20 cellular contexts compared by ENCODE assay signal in genomic region chr10:10774416-10774815, GRCh38.
DNase-seq lines count a peak whose midpoint lies in the region.
"Had no signal": no experiment of that assay in that cellular context is flagged by ENCODE, and none has a peak within 500 bp of the region (broad histone marks: within the 10 kb centered on the region; RNA-seq: fewer than 3 reads in every experiment).

No MANE protein-coding gene starts in this region.

- peaks cover 0 to 4% (median 0%) of the 10 kb centered on the region in 5 donors for H3K9me3 Mint-ChIP-seq in CD8-positive, alpha-beta memory T cell

- in situ Hi-C loops in G401 (cut with HindIII; ENCODE audit: low sequenced_read_pairs): no loop called here
- in situ Hi-C loops in ACHN (cut with HindIII; ENCODE audit: low pct_ligation_motif_present, low pct_unique_long_range_greater_than_20kb, low sequenced_read_pairs): no loop called here

- H3K4me3 Mint-ChIP-seq in CD8-positive, alpha-beta memory T cell: no peak overlapping the region
- H3K4me3 Mint-ChIP-seq: CD14-positive monocyte; CD4-positive, alpha-beta memory T cell; CD4-positive, CD25-positive, alpha-beta regulatory T cell had no signal

- POLR2A ChIA-PET in CD8-positive, alpha-beta memory T cell (lab: Charles Lee): no interaction called here

- H2BK5ac ChIP-seq in neuronal stem cell (ENCODE audit: low read length): no peak overlapping the region

- no peak overlapping the region for H4K8ac ChIP-seq in neuronal stem cell (ENCODE audit: low read depth, low read length)

- H3K18ac ChIP-seq in neuronal stem cell (ENCODE audit: low read length): peak overlapping the region; percentile 27

- H3K27ac ChIP-seq in neuronal stem cell (replicated peaks; ENCODE audit: low read length): no peak overlapping the region
- H3K27ac ChIP-seq in CD8-positive, alpha-beta memory T cell (ENCODE audit: low read depth, low read length): no peak overlapping the region
- H3K27ac ChIP-seq: 22Rv1, A549, BLaER1 had no signal

- H3K4me3 ChIP-seq in neuronal stem cell (ENCODE audit: low read length in 2 of 2): no peak overlapping the region
- H3K4me3 ChIP-seq in CD8-positive, alpha-beta memory T cell (ENCODE audit: low read length): no peak overlapping the region
- H3K4me3 ChIP-seq: A549, BLaER1, GM12878 had no signal

- WGBS in neuronal stem cell (ENCODE audit: extremely low coverage in 2 of 2, insufficient read length in 2 of 2, insufficient replicate concordance in 1 of 2), 2 donors: no CpG with 5 or more reads among the region's 9 CpGs

- no peaks in the 10 kb centered on the region for H3K79me1 ChIP-seq in neuronal stem cell (ENCODE audit: low read depth, low read length)

- H3K27me3 Mint-ChIP-seq in CD8-positive, alpha-beta memory T cell: peaks cover 5 to 27% of the 10 kb centered on the region in 2 donors

- H3K27me3 ChIP-seq in neuronal stem cell (ENCODE audit: control insufficient read depth in 3 of 3, insufficient read depth in 3 of 3, low read depth in 1 of 3, low read length in 3 of 3): no peaks in the 10 kb centered on the region
- no peaks in the 10 kb centered on the region for H3K27me3 ChIP-seq in CD8-positive, alpha-beta memory T cell (ENCODE audit: insufficient read depth, low read length, poor library complexity, severe bottlenecking)
- H3K27me3 ChIP-seq: BE2C, BLaER1 had no signal

- H3K9ac ChIP-seq in neuronal stem cell (ENCODE audit: low read depth, low read length, poor library complexity): no peak overlapping the region
- H3K9ac ChIP-seq: BLaER1 had no signal

- H2AK5ac ChIP-seq in neuronal stem cell (ENCODE audit: low read depth, low read length): no peak overlapping the region

- no peak overlapping the region for H2BK120ac ChIP-seq in neuronal stem cell (ENCODE audit: low read depth, low read length)

- peaks cover 0 to 5% (median 0%) of the 10 kb centered on the region in 3 donors for H3K36me3 Mint-ChIP-seq in CD8-positive, alpha-beta memory T cell
- H3K36me3 Mint-ChIP-seq: CD14-positive monocyte; CD4-positive, alpha-beta memory T cell; CD4-positive, CD25-positive, alpha-beta regulatory T cell had no signal

- no peak overlapping the region for H2BK15ac ChIP-seq in neuronal stem cell (ENCODE audit: low read length)

- H3K9me3 ChIP-seq in neuronal stem cell (replicated peaks in 1 of 2; ENCODE audit: control insufficient read depth in 2 of 2, insufficient read depth in 1 of 2, low read depth in 1 of 2, low read length in 2 of 2): no peaks in the 10 kb centered on the region
- H3K9me3 ChIP-seq in CD8-positive, alpha-beta memory T cell (ENCODE audit: low read length): no peaks in the 10 kb centered on the region
- H3K9me3 ChIP-seq: A549, BE2C, BLaER1 had no signal

- H3K27ac Mint-ChIP-seq in CD8-positive, alpha-beta memory T cell: no peak overlapping the region
- H3K27ac Mint-ChIP-seq: CD4-positive, alpha-beta memory T cell; CD4-positive, CD25-positive, alpha-beta regulatory T cell had no signal

- H3K4ac ChIP-seq in neuronal stem cell (ENCODE audit: low read length): no peak overlapping the region

- H3K14ac ChIP-seq in neuronal stem cell (ENCODE audit: low read length): no peak overlapping the region

- DNase-seq in DMS 273 (lab: John Stamatoyannopoulos, UW; ENCODE audit: unreplicated experiment) (peak; percentile 1), DMS 273 treated with DMSO at 0.1 percent for 48 hours (lab: John Stamatoyannopoulos, UW) (no peak), G401 (ENCODE audit: low spot score) (peak; percentile 92), cerebellar nuclear complex (lab: John Stamatoyannopoulos, UW) (peak; percentile 37 to 65), neuronal stem cell (ENCODE audit: low spot score) (no peak), ACHN (no peak), NOMO-1 (lab: John Stamatoyannopoulos, UW; ENCODE audit: unreplicated experiment in 2 of 2) (no peak)
- DNase-seq in CD8-positive, alpha-beta memory T cell: no peak
- DNase-seq: BE2C; Caco-2; Calu3; CD4-positive, alpha-beta memory T cell; CD4-positive, CD25-positive, alpha-beta regulatory T cell; DMS79 treated with DMSO at 0.1 percent for 48 hours; GDM1 had no signal

- no peaks in the 10 kb centered on the region for H3K4me1 Mint-ChIP-seq in CD8-positive, alpha-beta memory T cell
- H3K4me1 Mint-ChIP-seq: CD4-positive, alpha-beta memory T cell; CD4-positive, CD25-positive, alpha-beta regulatory T cell had no signal

- H2BK12ac ChIP-seq in neuronal stem cell (ENCODE audit: low read length): no peak overlapping the region

- H4K91ac ChIP-seq in neuronal stem cell (ENCODE audit: low read depth, low read length, poor library complexity): no peak overlapping the region

- H3K4me2 ChIP-seq in neuronal stem cell (ENCODE audit: insufficient read depth, low read length, poor library complexity, severe bottlenecking): no peak overlapping the region
- H3K4me2 ChIP-seq: A549, BLaER1 had no signal

- CTCF ChIA-PET in CD8-positive, alpha-beta memory T cell (lab: Charles Lee): no interaction called here

- H3K4me1 ChIP-seq in neuronal stem cell (ENCODE audit: control insufficient read depth in 2 of 2, insufficient read depth in 1 of 2, low read depth in 1 of 2, low read length in 2 of 2): no peaks in the 10 kb centered on the region
- H3K4me1 ChIP-seq in CD8-positive, alpha-beta memory T cell (ENCODE audit: insufficient read depth, low read length): no peaks in the 10 kb centered on the region
- H3K4me1 ChIP-seq: A549, BE2C, BLaER1, Caco-2 had no signal

- H3K36me3 ChIP-seq in neuronal stem cell (replicated peaks in 1 of 2; ENCODE audit: control insufficient read depth in 2 of 2, insufficient read depth in 2 of 2, low read length in 2 of 2): no peaks in the 10 kb centered on the region
- no peaks in the 10 kb centered on the region for H3K36me3 ChIP-seq in CD8-positive, alpha-beta memory T cell (ENCODE audit: insufficient read depth, low read length)
- H3K36me3 ChIP-seq: BE2C, BLaER1 had no signal

- no peak overlapping the region for H2AFZ ChIP-seq in neuronal stem cell (ENCODE audit: low read length)

- no peak overlapping the region for H3K23ac ChIP-seq in neuronal stem cell (ENCODE audit: low read depth, low read length, poor library complexity)

Comparison
In these comparisons a context has a peak if more than half of its experiments do, and no peak if none do; other contexts are left out.
1. DNase-seq: peak in DMS 273 (single experiment), G401 (single experiment) and cerebellar nuclear complex (2 of 2); none in DMS 273 treated with DMSO at 0.1 percent for 48 hours (single experiment), neuronal stem cell (single experiment), ACHN (single experiment), NOMO-1 (0 of 2) and CD8-positive, alpha-beta memory T cell (0 of 5).